Comparison of ENCODE assay signal across 20 cellular contexts in the genomic region with DNA sequence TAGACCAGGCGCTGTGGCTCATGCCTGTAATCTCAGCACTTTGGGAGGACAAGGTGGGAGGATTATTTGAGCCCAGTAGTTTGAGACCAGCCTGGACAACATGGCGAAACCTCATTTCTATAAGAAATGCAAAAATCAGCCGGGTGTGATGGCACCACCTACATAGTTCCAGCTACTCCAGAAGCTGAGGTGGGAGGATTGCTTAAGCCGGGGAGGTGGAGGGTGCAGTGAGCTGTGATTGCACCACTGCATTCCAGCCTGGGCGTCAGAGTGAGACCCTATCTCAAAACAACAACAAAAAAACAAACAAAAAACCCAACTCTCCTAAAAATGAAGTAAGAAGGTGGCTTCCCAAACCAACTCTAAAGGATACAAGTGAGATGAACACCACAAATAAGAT. TPM values are rescaled to one million over a fixed set of nuclear protein-coding genes. Genes with fewer than 3 reads are reported as not detected.
DNase-seq lines count a peak whose midpoint lies in the region; ATAC-seq, FAIRE-seq and TF ChIP-seq lines count a peak whose summit lies in the region.
"Had no signal": no experiment of that assay in that cellular context is flagged by ENCODE, and none has a peak within 500 bp of the region (broad histone marks: within the 10 kb centered on the region; RNA-seq: fewer than 3 reads in every experiment).

No MANE protein-coding gene starts in this region.

- H3K36me3 Mint-ChIP-seq in astrocyte (ENCODE audit: low read depth, unreplicated experiment) (peaks cover 29% of the 10 kb centered on the region), nephron (ENCODE audit: low read depth) (peaks cover 79% of the 10 kb centered on the region)
- H3K36me3 Mint-ChIP-seq in activated T-cell treated with anti-CD3 and anti-CD28 coated beads, Interleukin-2, amount 50 U/mL, for 24 hours (ENCODE audit: low read depth): peaks cover 99% of the 10 kb centered on the region

- peaks cover 11% of the 10 kb centered on the region for H3K79me2 ChIP-seq in astrocyte (ENCODE audit: insufficient read depth, low read length)

- H3K9me3 Mint-ChIP-seq in astrocyte (ENCODE audit: unreplicated experiment): no peaks in the 10 kb centered on the region
- H3K9me3 Mint-ChIP-seq in nephron: no peaks in the 10 kb centered on the region
- H3K9me3 Mint-ChIP-seq in activated T-cell treated with anti-CD3 and anti-CD28 coated beads, Interleukin-2, amount 50 U/mL, for 24 hours: no peaks in the 10 kb centered on the region
- H3K9me3 Mint-ChIP-seq: CD4-positive, CD25-positive, alpha-beta regulatory T cell; CD8-positive, alpha-beta memory T cell had no signal

- no peak overlapping the region for H3K4me2 ChIP-seq in astrocyte (ENCODE audit: low read length)

- peaks cover 25% of the 10 kb centered on the region for H4K20me1 ChIP-seq in astrocyte (ENCODE audit: insufficient read depth, low read length)

- H3K36me3 ChIP-seq in HEK293 (ENCODE audit: control insufficient read depth in 2 of 2, insufficient read depth in 1 of 2, low read length in 2 of 2) (peaks cover 24 to 100% of the 10 kb centered on the region in 2 experiments), astrocyte (ENCODE audit: insufficient read depth, low read length) (peaks cover 92% of the 10 kb centered on the region)

- TF ChIP-seq CTCF in HEK293 (tag by site-specific recombination; IDR thresholded peaks at IDR 0.05) (no peak), astrocyte (IDR thresholded peaks at IDR 0.05; ENCODE audit: insufficient read depth, low read depth, low read length) (no peak), nephron (IDR thresholded peaks at IDR 0.05; ENCODE audit: unreplicated experiment in 3 of 3) (no peak)

- H3K4me1 ChIP-seq in HEK293 (ENCODE audit: control insufficient read depth, insufficient read depth, low read length) (no peaks in the 10 kb centered on the region), astrocyte (ENCODE audit: insufficient read depth, low read length) (no peaks in the 10 kb centered on the region)
- H3K4me1 ChIP-seq: BE2C, HAP-1 had no signal

- H2AFZ ChIP-seq in astrocyte (ENCODE audit: low read depth, low read length): no peak overlapping the region

- intact Hi-C loops in head of caudate nucleus (cut with DNase I): no loop called here

- H3K27me3 ChIP-seq in astrocyte (ENCODE audit: insufficient read depth, low read length): no peaks in the 10 kb centered on the region
- H3K27me3 ChIP-seq: BE2C had no signal

- H3K4me1 Mint-ChIP-seq in astrocyte (ENCODE audit: low read depth, unreplicated experiment) (peaks cover 1% of the 10 kb centered on the region), nephron (no peaks in the 10 kb centered on the region)
- H3K4me1 Mint-ChIP-seq in activated T-cell treated with anti-CD3 and anti-CD28 coated beads, Interleukin-2, amount 50 U/mL, for 24 hours (ENCODE audit: low read depth): peaks cover 2% of the 10 kb centered on the region

- H3K9me3 ChIP-seq in HEK293 (ENCODE audit: control insufficient read depth, insufficient read depth, low read depth, low read length) (no peaks in the 10 kb centered on the region), astrocyte (ENCODE audit: insufficient read depth, low read depth, low read length) (no peaks in the 10 kb centered on the region)
- H3K9me3 ChIP-seq: BE2C, HAP-1 had no signal

- H3K4me3 ChIP-seq in HEK293 (ENCODE audit: low read depth, low read length) (no peak overlapping the region), astrocyte (ENCODE audit: insufficient read depth, low read depth, low read length) (no peak overlapping the region)
- H3K4me3 ChIP-seq: HAP-1 had no signal

- no peak for FAIRE-seq in astrocyte (lab: Jason Lieb, UNC)
- FAIRE-seq: A204.1, G401.6, GM12891 had no signal

- H3K9ac ChIP-seq in astrocyte (ENCODE audit: low read length): no peak overlapping the region

- H3K27me3 Mint-ChIP-seq in astrocyte (ENCODE audit: low read depth, unreplicated experiment): no peaks in the 10 kb centered on the region
- H3K27me3 Mint-ChIP-seq in nephron (ENCODE audit: low read depth): no peaks in the 10 kb centered on the region
- H3K27me3 Mint-ChIP-seq in activated T-cell treated with anti-CD3 and anti-CD28 coated beads, Interleukin-2, amount 50 U/mL, for 24 hours: no peaks in the 10 kb centered on the region
- H3K27me3 Mint-ChIP-seq: CD4-positive, CD25-positive, alpha-beta regulatory T cell; CD8-positive, alpha-beta memory T cell had no signal

- H3K4me3 Mint-ChIP-seq in astrocyte (ENCODE audit: unreplicated experiment): no peak overlapping the region
- no peak overlapping the region for H3K4me3 Mint-ChIP-seq in nephron
- H3K4me3 Mint-ChIP-seq in activated T-cell treated with anti-CD3 and anti-CD28 coated beads, Interleukin-2, amount 50 U/mL, for 24 hours: no peak overlapping the region
- H3K4me3 Mint-ChIP-seq: CD4-positive, CD25-positive, alpha-beta regulatory T cell; CD8-positive, alpha-beta memory T cell had no signal

- DNase-seq in astrocyte (ENCODE audit: low read depth): no peak
- DNase-seq in head of caudate nucleus: peak in 22 of 42 donors; percentile 12 to 64 (median 36)
- DNase-seq in NCI-H748 (lab: John Stamatoyannopoulos, UW; ENCODE audit: unreplicated experiment): no peak
- DNase-seq in amygdala (lab: John Stamatoyannopoulos, UW): no peak
- no peak for DNase-seq in activated T-cell treated with anti-CD3 and anti-CD28 coated beads, Interleukin-2, amount 50 U/mL, for 24 hours
- DNase-seq: ACHN; BE2C; C1 segment of cervical spinal cord; CD4-positive, CD25-positive, alpha-beta regulatory T cell; CD8-positive, alpha-beta memory T cell; COR-L47; DMS 273 treated with DMSO at 0.1 percent for 48 hours had no signal

- CTCF ChIA-PET in HEK293 (lab: Yijun Ruan, JAX): interaction anchor here (2.2 kb wide), 1 partner anchor 130 kb away, joined by 9 read pairs; no protein-coding TSS in a partner anchor

- H3K27ac ChIP-seq in HEK293 (ENCODE audit: extremely low read depth, low read depth, low read length) (no peak overlapping the region), astrocyte (ENCODE audit: low read depth, low read length) (no peak overlapping the region)
- H3K27ac ChIP-seq: HL-60 had no signal

- H3K27ac Mint-ChIP-seq in astrocyte (ENCODE audit: unreplicated experiment) (peak overlapping the region; percentile 41), nephron (peak overlapping the region in 2 of 3 experiments; percentile 52 to 91)
- no peak overlapping the region for H3K27ac Mint-ChIP-seq in activated T-cell treated with anti-CD3 and anti-CD28 coated beads, Interleukin-2, amount 50 U/mL, for 24 hours
- H3K27ac Mint-ChIP-seq: CD4-positive, CD25-positive, alpha-beta regulatory T cell had no signal

- no peak for ATAC-seq in GM21786 (IDR thresholded peaks at IDR 0.05; ENCODE audit: unreplicated experiment)

- POLR2A ChIA-PET in HEK293 (lab: Yijun Ruan, JAX): no interaction called here

TF ChIP-seq in HEK293, 187 proteins besides CTCF, POLR2A, EP300 and RAD21:
- peak; percentile 46; the same call in 1 of the 2 replicates for TF ChIP-seq ZFHX2 (tag by site-specific recombination; conservative IDR thresholded peaks at IDR 0.05)
- TF ChIP-seq, protein P1, sequence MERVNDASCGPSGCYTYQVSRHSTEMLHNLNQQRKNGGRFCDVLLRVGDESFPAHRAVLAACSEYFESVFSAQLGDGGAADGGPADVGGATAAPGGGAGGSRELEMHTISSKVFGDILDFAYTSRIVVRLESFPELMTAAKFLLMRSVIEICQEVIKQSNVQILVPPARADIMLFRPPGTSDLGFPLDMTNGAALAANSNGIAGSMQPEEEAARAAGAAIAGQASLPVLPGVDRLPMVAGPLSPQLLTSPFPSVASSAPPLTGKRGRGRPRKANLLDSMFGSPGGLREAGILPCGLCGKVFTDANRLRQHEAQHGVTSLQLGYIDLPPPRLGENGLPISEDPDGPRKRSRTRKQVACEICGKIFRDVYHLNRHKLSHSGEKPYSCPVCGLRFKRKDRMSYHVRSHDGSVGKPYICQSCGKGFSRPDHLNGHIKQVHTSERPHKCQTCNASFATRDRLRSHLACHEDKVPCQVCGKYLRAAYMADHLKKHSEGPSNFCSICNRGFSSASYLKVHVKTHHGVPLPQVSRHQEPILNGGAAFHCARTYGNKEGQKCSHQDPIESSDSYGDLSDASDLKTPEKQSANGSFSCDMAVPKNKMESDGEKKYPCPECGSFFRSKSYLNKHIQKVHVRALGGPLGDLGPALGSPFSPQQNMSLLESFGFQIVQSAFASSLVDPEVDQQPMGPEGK (tag by site-specific recombination; IDR thresholded peaks at IDR 0.05): no peak
TF ChIP-seq in HEK293: peak in this region for 1.

RNA-seq across cellular contexts. Expression of gene IARS1, which starts 23.0 kb away (rescaled TPM):
- 226 and 232 TPM in 2 replicates for total RNA-seq in astrocyte

RNA-seq across cellular contexts. Expression of gene NOL8, which starts 54.6 kb away (rescaled TPM):
- 29.9 and 33.1 TPM in 2 replicates for total RNA-seq in astrocyte

RNA-seq across cellular contexts. Expression of gene CENPP, which starts 55.2 kb away (rescaled TPM):
- total RNA-seq in astrocyte: 1.9 and 2.0 TPM in 2 replicates

Comparison
In these comparisons a context has a peak if more than half of its experiments do, and no peak if none do; other contexts are left out.
1. DNase-seq: peak in head of caudate nucleus (22 of 42); none in astrocyte (single experiment), NCI-H748 (single experiment), amygdala (0 of 56) and activated T-cell treated with anti-CD3 and anti-CD28 coated beads, Interleukin-2, amount 50 U/mL, for 24 hours (single experiment).